32 cellular contexts compared by ENCODE assay signal in genomic region chr7:284762-285722, GRCh38. TPM values are rescaled to one million over a fixed set of nuclear protein-coding genes. Genes with fewer than 3 reads are reported as not detected.
DNase-seq lines count a peak whose midpoint lies in the region; ATAC-seq, FAIRE-seq and TF ChIP-seq lines count a peak whose summit lies in the region.
"Had no signal": no experiment of that assay in that cellular context is flagged by ENCODE, and none has a peak within 500 bp of the region (broad histone marks: within the 10 kb centered on the region; RNA-seq: fewer than 3 reads in every experiment).

No MANE protein-coding gene starts in this region.

- H3K9me3 Mint-ChIP-seq in chondrocyte (ENCODE audit: low read depth) = no peaks in the 10 kb centered on the region
- no peaks in the 10 kb centered on the region for H3K9me3 Mint-ChIP-seq in activated naive CD8-positive, alpha-beta T cell treated with anti-CD3 and anti-CD28 coated beads, Interleukin-2, amount 50 U/mL, for 24 hours
- H3K9me3 Mint-ChIP-seq: effector memory CD8-positive, alpha-beta T cell had no signal

- H3K9me3 ChIP-seq in lower lobe of right lung = no peaks in the 10 kb centered on the region
- no peaks in the 10 kb centered on the region for H3K9me3 ChIP-seq in small intestine (ENCODE audit: control insufficient read depth, low read depth)
- H3K9me3 ChIP-seq: heart left ventricle, SJSA1, tibial nerve had no signal

- peak in 1 of 2 donors; percentile 23 for ATAC-seq in lower lobe of right lung
- no peak for ATAC-seq in activated naive CD8-positive, alpha-beta T cell treated with anti-CD3 and anti-CD28 coated beads, Interleukin-2, amount 50 U/mL, for 24 hours
- ATAC-seq: activated CD8-positive, alpha-beta memory T cell treated with anti-CD3 and anti-CD28 coated beads, Interleukin-2, amount 10 ng/mL, durations not matched to agents 7 days and 5 days; effector memory CD8-positive, alpha-beta T cell; heart left ventricle; left lobe of liver; naive thymus-derived CD4-positive, alpha-beta T cell; T-cell had no signal

- H3K36me3 ChIP-seq in lower lobe of right lung (no peaks in the 10 kb centered on the region), small intestine (ENCODE audit: control insufficient read depth in 2 of 2, insufficient read depth in 2 of 2, low read length in 2 of 2) (no peaks in the 10 kb centered on the region)
- H3K36me3 ChIP-seq: BLaER1 treated with 17β-estradiol and CSF1 and Interleukin-3, amounts not matched to agents 10 nM and 100 nM; brain microvascular endothelial cell; heart left ventricle; SJSA1; tibial nerve had no signal

- no peak for FAIRE-seq in small intestine (lab: Jason Lieb, UNC)
- FAIRE-seq: GM18507, RCC 7860 had no signal

- no peak overlapping the region for H3K4me3 ChIP-seq in lower lobe of right lung
- no peak overlapping the region for H3K4me3 ChIP-seq in small intestine (ENCODE audit: low read depth in 1 of 2, low read length in 2 of 2)
- H3K4me3 ChIP-seq: BLaER1 treated with 17β-estradiol and CSF1 and Interleukin-3, amounts not matched to agents 10 nM and 100 nM; heart left ventricle; SJSA1; tibial nerve had no signal

- H3K4me3 Mint-ChIP-seq in chondrocyte (ENCODE audit: unreplicated experiment) = no peak overlapping the region
- H3K4me3 Mint-ChIP-seq in activated naive CD8-positive, alpha-beta T cell treated with anti-CD3 and anti-CD28 coated beads, Interleukin-2, amount 50 U/mL, for 24 hours = no peak overlapping the region
- H3K4me3 Mint-ChIP-seq: activated CD8-positive, alpha-beta memory T cell treated with anti-CD3 and anti-CD28 coated beads, Interleukin-2, amount 10 ng/mL, durations not matched to agents 7 days and 5 days; effector memory CD8-positive, alpha-beta T cell; naive thymus-derived CD4-positive, alpha-beta T cell; T-cell had no signal

- no peaks in the 10 kb centered on the region for H3K4me1 Mint-ChIP-seq in chondrocyte (ENCODE audit: low read depth)
- H3K4me1 Mint-ChIP-seq in activated naive CD8-positive, alpha-beta T cell treated with anti-CD3 and anti-CD28 coated beads, Interleukin-2, amount 50 U/mL, for 24 hours = no peaks in the 10 kb centered on the region
- H3K4me1 Mint-ChIP-seq: activated CD8-positive, alpha-beta memory T cell treated with anti-CD3 and anti-CD28 coated beads, Interleukin-2, amount 10 ng/mL, durations not matched to agents 7 days and 5 days; naive thymus-derived CD4-positive, alpha-beta T cell; T-cell had no signal

- peaks cover 1% of the 10 kb centered on the region for H3K36me3 Mint-ChIP-seq in chondrocyte (ENCODE audit: low read depth)
- no peaks in the 10 kb centered on the region for H3K36me3 Mint-ChIP-seq in activated naive CD8-positive, alpha-beta T cell treated with anti-CD3 and anti-CD28 coated beads, Interleukin-2, amount 50 U/mL, for 24 hours (ENCODE audit: low read depth)
- H3K36me3 Mint-ChIP-seq: activated CD8-positive, alpha-beta memory T cell treated with anti-CD3 and anti-CD28 coated beads, Interleukin-2, amount 10 ng/mL, durations not matched to agents 7 days and 5 days; naive thymus-derived CD4-positive, alpha-beta T cell; T-cell had no signal

- DNase-seq in HT-29 (ENCODE audit: low spot score) = peak; percentile 28
- peak; percentile 82 for DNase-seq in chondrocyte (ENCODE audit: low spot score)
- DNase-seq in lower lobe of right lung = peak; percentile 29
- DNase-seq in small intestine = peak; percentile 69
- no peak for DNase-seq in 8988T
- no peak for DNase-seq in germinal center (ENCODE audit: low spot score)
- DNase-seq in activated naive CD8-positive, alpha-beta T cell treated with anti-CD3 and anti-CD28 coated beads, Interleukin-2, amount 50 U/mL, for 24 hours = no peak
- DNase-seq: activated CD4-positive, CD25-positive, alpha-beta regulatory T cell; activated CD8-positive, alpha-beta memory T cell treated with anti-CD3 and anti-CD28 coated beads, Interleukin-2, amount 10 ng/mL, durations not matched to agents 7 days and 5 days; activated naive CD4-positive, alpha-beta T cell treated with Interleukin-2 at 50 U/mL for 16 hours; activated T-cell treated with anti-CD3 and anti-CD28 coated beads, Interleukin-2, amount 50 U/mL, for 48 hours; amniotic stem cell; brain microvascular endothelial cell; COR-L47; DND-41; effector memory CD8-positive, alpha-beta T cell; NCI-H524 treated with DMSO at 0.1 percent for 48 hours; stimulated activated CD4-positive, alpha-beta T cell treated with anti-CD3 and anti-CD28 coated beads, Interleukin-2, amount 100 ng/mL, for 48 hours; T-cell had no signal

- H3K27ac ChIP-seq in lower lobe of right lung (no peak overlapping the region), small intestine (ENCODE audit: low read depth in 1 of 2, low read length in 1 of 2) (no peak overlapping the region)
- H3K27ac ChIP-seq: BLaER1 treated with 17β-estradiol and CSF1 and Interleukin-3, amounts not matched to agents 10 nM and 100 nM; brain microvascular endothelial cell; heart left ventricle; SJSA1; tibial nerve had no signal

- H3K27me3 ChIP-seq in lower lobe of right lung (ENCODE audit: low read depth) (peaks cover 47% of the 10 kb centered on the region), small intestine (ENCODE audit: control insufficient read depth in 2 of 2, insufficient read depth in 2 of 2, low read length in 2 of 2) (peaks cover 7 to 8% of the 10 kb centered on the region in 2 donors)
- H3K27me3 ChIP-seq: BLaER1 treated with 17β-estradiol and CSF1 and Interleukin-3, amounts not matched to agents 10 nM and 100 nM had no signal

- 13 to 55% (median 40%) methylated on average over 35 to 37 of the region's 37 CpGs for WGBS in small intestine, 3 donors

- H3K4me1 ChIP-seq in lower lobe of right lung (peaks cover 5% of the 10 kb centered on the region), small intestine (ENCODE audit: control insufficient read depth in 2 of 2, insufficient read depth in 1 of 2, low read depth in 1 of 2, low read length in 1 of 2) (no peaks in the 10 kb centered on the region)
- H3K4me1 ChIP-seq: BLaER1 treated with 17β-estradiol and CSF1 and Interleukin-3, amounts not matched to agents 10 nM and 100 nM; SJSA1 had no signal

- H3K27me3 Mint-ChIP-seq in chondrocyte (ENCODE audit: low read depth) = peaks cover 42% of the 10 kb centered on the region
- peaks cover 27% of the 10 kb centered on the region for H3K27me3 Mint-ChIP-seq in activated naive CD8-positive, alpha-beta T cell treated with anti-CD3 and anti-CD28 coated beads, Interleukin-2, amount 50 U/mL, for 24 hours

- TF ChIP-seq CTCF in chondrocyte (IDR thresholded peaks at IDR 0.05) (no peak), lower lobe of right lung (IDR thresholded peaks at IDR 0.05) (no peak)

- intact Hi-C loops in lower lobe of right lung (cut with DNase I) = no loop called here

- no peak overlapping the region for H3K27ac Mint-ChIP-seq in chondrocyte (ENCODE audit: unreplicated experiment)
- no peak overlapping the region for H3K27ac Mint-ChIP-seq in activated naive CD8-positive, alpha-beta T cell treated with anti-CD3 and anti-CD28 coated beads, Interleukin-2, amount 50 U/mL, for 24 hours
- H3K27ac Mint-ChIP-seq: activated CD8-positive, alpha-beta memory T cell treated with anti-CD3 and anti-CD28 coated beads, Interleukin-2, amount 10 ng/mL, durations not matched to agents 7 days and 5 days; effector memory CD8-positive, alpha-beta T cell; naive thymus-derived CD4-positive, alpha-beta T cell; T-cell had no signal

RNA-seq across cellular contexts. Expression of gene FOXL3, which starts 4.9 kb away (rescaled TPM):
- total RNA-seq in HT-29 (2014; rRNA removed; shearing (Covaris generic)) = not detected in 2 replicates
- total RNA-seq in chondrocyte (not detected in 3 replicates), lower lobe of right lung (not detected)
- not detected for polyA plus RNA-seq in small intestine
- total RNA-seq: activated CD8-positive, alpha-beta memory T cell treated with anti-CD3 and anti-CD28 coated beads, Interleukin-2, amount 10 ng/mL, durations not matched to agents 7 days and 5 days; fibroblast of villous mesenchyme; heart left ventricle; left lobe of liver; LHCN-M2; mesenteric fat pad; naive thymus-derived CD4-positive, alpha-beta T cell; omental fat pad; SJSA1; T-cell; tibial nerve had no signal
- polyA plus RNA-seq: esophagus; heart left ventricle; naive thymus-derived CD4-positive, alpha-beta T cell had no signal

Comparison
In these comparisons a context has a peak if more than half of its experiments do, and no peak if none do; other contexts are left out.
1. DNase-seq: peak in HT-29 (single experiment), chondrocyte (single experiment), lower lobe of right lung (single experiment) and small intestine (single experiment); none in 8988T (single experiment), germinal center (single experiment) and activated naive CD8-positive, alpha-beta T cell treated with anti-CD3 and anti-CD28 coated beads, Interleukin-2, amount 50 U/mL, for 24 hours (single experiment).